In genomic region chr2:159797468-159798375, GRCh38 we compare ENCODE assay signal across 1 cellular context.
TF ChIP-seq lines count a peak whose summit lies in the region.

Gene CD302 (minus strand): TSS chr2:159798208. CDS start chr2:159798198, 10 bp downstream.

TF ChIP-seq in HepG2, 621 proteins besides CTCF, POLR2A, EP300 and RAD21 (continued from another document and continues in another):
- TF ChIP-seq, protein P1, sequence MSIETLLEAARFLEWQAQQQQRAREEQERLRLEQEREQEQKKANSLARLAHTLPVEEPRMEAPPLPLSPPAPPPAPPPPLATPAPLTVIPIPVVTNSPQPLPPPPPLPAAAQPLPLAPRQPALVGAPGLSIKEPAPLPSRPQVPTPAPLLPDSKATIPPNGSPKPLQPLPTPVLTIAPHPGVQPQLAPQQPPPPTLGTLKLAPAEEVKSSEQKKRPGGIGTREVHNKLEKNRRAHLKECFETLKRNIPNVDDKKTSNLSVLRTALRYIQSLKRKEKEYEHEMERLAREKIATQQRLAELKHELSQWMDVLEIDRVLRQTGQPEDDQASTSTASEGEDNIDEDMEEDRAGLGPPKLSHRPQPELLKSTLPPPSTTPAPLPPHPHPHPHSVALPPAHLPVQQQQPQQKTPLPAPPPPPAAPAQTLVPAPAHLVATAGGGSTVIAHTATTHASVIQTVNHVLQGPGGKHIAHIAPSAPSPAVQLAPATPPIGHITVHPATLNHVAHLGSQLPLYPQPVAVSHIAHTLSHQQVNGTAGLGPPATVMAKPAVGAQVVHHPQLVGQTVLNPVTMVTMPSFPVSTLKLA (IDR thresholded peaks at IDR 0.05): no peak
- no peak for TF ChIP-seq MATR3 (CRISPR knock-in tag; IDR thresholded peaks at IDR 0.05)
- TF ChIP-seq, protein P2, sequence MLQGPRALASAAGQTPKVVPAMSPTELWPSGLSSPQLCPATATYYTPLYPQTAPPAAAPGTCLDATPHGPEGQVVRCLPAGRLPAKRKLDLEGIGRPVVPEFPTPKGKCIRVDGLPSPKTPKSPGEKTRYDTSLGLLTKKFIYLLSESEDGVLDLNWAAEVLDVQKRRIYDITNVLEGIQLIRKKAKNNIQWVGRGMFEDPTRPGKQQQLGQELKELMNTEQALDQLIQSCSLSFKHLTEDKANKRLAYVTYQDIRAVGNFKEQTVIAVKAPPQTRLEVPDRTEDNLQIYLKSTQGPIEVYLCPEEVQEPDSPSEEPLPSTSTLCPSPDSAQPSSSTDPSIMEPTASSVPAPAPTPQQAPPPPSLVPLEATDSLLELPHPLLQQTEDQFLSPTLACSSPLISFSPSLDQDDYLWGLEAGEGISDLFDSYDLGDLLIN (CRISPR knock-in tag; IDR thresholded peaks at IDR 0.05; ENCODE audit: borderline replicate concordance): peak; percentile 89; the same call in 1 of the 2 replicates
- peak; percentile 65; the same call in 1 of the 2 replicates for TF ChIP-seq ZNF816 (CRISPR knock-in tag; IDR thresholded peaks at IDR 0.05; ENCODE audit: borderline replicate concordance)
- peak; percentile 87; the same call in 1 of the 2 replicates for TF ChIP-seq ZNF724P (CRISPR knock-in tag; IDR thresholded peaks at IDR 0.05; ENCODE audit: borderline replicate concordance)
- no peak; the same call in none of the 2 replicates for TF ChIP-seq REPIN1 (CRISPR knock-in tag; IDR thresholded peaks at IDR 0.05; ENCODE audit: borderline replicate concordance, low read depth)
- no peak for TF ChIP-seq MAFG (CRISPR knock-in tag; IDR thresholded peaks at IDR 0.05)
- peak in 1 of 2 experiments; percentile 59; a peak in 1 of 4 replicates for TF ChIP-seq REST (IDR thresholded peaks at IDR 0.05; ENCODE audit: borderline replicate concordance in 1 of 2, low read depth in 1 of 2, low read length in 2 of 2)
- TF ChIP-seq KDM2A (CRISPR knock-in tag; IDR thresholded peaks at IDR 0.05; ENCODE audit: borderline replicate concordance, low read depth): peak; percentile 95
- TF ChIP-seq YY1 (IDR thresholded peaks at IDR 0.05; ENCODE audit: insufficient read depth, insufficient replicate concordance, low read depth, low read length): no peak
- no peak; the same call in 1 of the 2 replicates for TF ChIP-seq MIXL1 (CRISPR knock-in tag; IDR thresholded peaks at IDR 0.05)
- TF ChIP-seq, protein P3, sequence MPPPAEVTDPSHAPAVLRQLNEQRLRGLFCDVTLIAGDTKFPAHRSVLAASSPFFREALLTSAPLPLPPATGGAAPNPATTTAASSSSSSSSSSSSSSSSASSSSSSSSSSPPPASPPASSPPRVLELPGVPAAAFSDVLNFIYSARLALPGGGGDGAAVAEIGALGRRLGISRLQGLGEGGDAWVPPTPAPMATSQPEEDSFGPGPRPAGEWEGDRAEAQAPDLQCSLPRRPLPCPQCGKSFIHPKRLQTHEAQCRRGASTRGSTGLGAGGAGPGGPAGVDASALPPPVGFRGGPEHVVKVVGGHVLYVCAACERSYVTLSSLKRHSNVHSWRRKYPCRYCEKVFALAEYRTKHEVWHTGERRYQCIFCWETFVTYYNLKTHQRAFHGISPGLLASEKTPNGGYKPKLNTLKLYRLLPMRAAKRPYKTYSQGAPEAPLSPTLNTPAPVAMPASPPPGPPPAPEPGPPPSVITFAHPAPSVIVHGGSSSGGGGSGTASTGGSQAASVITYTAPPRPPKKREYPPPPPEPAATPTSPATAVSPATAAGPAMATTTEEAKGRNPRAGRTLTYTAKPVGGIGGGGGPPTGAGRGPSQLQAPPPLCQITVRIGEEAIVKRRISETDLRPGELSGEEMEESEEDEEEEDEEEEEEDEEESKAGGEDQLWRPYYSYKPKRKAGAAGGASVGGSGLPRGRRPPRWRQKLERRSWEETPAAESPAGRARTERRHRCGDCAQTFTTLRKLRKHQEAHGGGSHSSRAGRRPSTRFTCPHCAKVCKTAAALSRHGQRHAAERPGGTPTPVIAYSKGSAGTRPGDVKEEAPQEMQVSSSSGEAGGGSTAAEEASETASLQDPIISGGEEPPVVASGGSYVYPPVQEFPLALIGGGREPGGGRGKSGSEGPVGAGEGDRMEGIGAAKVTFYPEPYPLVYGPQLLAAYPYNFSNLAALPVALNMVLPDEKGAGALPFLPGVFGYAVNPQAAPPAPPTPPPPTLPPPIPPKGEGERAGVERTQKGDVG (CRISPR knock-in tag; IDR thresholded peaks at IDR 0.05; ENCODE audit: borderline replicate concordance): peak; percentile 90
- TF ChIP-seq ZZZ3 (CRISPR knock-in tag; IDR thresholded peaks at IDR 0.05; ENCODE audit: borderline replicate concordance): no peak
- peak; percentile 96 for TF ChIP-seq ZNF883 (CRISPR knock-in tag; IDR thresholded peaks at IDR 0.05; ENCODE audit: not compliant biosample characterization)
- TF ChIP-seq ZNF672 (CRISPR knock-in tag; IDR thresholded peaks at IDR 0.05): peak; percentile 87; the same call in 1 of the 2 replicates
- peak; percentile 79 for TF ChIP-seq TFDP2 (CRISPR knock-in tag; IDR thresholded peaks at IDR 0.05)
- no peak for TF ChIP-seq NBN (conservative IDR thresholded peaks at IDR 0.05)
- peak; percentile 65 for TF ChIP-seq TAF15 (IDR thresholded peaks at IDR 0.05; ENCODE audit: low read depth, low read length, poor library complexity, severe bottlenecking)
- TF ChIP-seq, protein P4, sequence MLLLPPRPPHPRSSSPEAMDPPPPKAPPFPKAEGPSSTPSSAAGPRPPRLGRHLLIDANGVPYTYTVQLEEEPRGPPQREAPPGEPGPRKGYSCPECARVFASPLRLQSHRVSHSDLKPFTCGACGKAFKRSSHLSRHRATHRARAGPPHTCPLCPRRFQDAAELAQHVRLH (CRISPR knock-in tag; IDR thresholded peaks at IDR 0.05; ENCODE audit: borderline replicate concordance, low read depth): peak; percentile 52; the same call in 1 of the 2 replicates
- TF ChIP-seq CBX1 (IDR thresholded peaks at IDR 0.05; ENCODE audit: low read depth): no peak
- TF ChIP-seq HMG20B (CRISPR knock-in tag; conservative IDR thresholded peaks at IDR 0.05): peak; percentile 56; the same call in 1 of the 2 replicates
- peak; percentile 97 for TF ChIP-seq NFKB2 (CRISPR knock-in tag; IDR thresholded peaks at IDR 0.05; ENCODE audit: borderline replicate concordance)
- TF ChIP-seq NFRKB (IDR thresholded peaks at IDR 0.05): no peak
- TF ChIP-seq, protein P5, sequence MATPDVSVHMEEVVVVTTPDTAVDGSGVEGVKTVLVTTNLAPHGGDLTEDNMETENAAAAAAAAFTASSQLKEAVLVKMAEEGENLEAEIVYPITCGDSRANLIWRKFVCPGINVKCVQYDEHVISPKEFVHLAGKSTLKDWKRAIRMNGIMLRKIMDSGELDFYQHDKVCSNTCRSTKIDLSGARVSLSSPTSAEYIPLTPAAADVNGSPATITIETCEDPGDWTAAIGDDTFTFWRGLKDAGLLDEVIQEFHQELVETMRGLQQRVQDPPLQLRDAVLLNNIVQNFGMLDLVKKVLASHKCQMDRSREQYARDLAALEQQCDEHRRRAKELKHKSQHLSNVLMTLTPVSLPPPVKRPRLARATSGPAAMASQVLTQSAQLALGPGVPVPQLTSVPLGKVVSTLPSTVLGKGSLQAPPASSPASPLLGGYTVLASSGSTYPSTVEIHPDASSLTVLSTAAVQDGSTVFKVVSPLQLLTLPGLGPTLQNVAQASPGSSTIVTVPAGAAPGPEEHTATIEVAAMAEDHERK (CRISPR knock-in tag; IDR thresholded peaks at IDR 0.05; ENCODE audit: low read depth): peak; percentile 55; the same call in 1 of the 2 replicates
- peak; percentile 69; the same call in 1 of the 2 replicates for TF ChIP-seq ZNF235 (CRISPR knock-in tag; IDR thresholded peaks at IDR 0.05; ENCODE audit: borderline replicate concordance)
- peak; percentile 83; the same call in 1 of the 2 replicates for TF ChIP-seq ZIK1 (CRISPR knock-in tag; IDR thresholded peaks at IDR 0.05; ENCODE audit: borderline replicate concordance, low read depth)
- TF ChIP-seq MBD4 (IDR thresholded peaks at IDR 0.05; ENCODE audit: borderline replicate concordance, low read length): no peak
- no peak for TF ChIP-seq FUBP1 (CRISPR knock-in tag; IDR thresholded peaks at IDR 0.05; ENCODE audit: borderline replicate concordance)
- peak; percentile 86; the same call in 1 of the 2 replicates for TF ChIP-seq TSC22D2 (CRISPR knock-in tag; IDR thresholded peaks at IDR 0.05; ENCODE audit: borderline replicate concordance)
- TF ChIP-seq, protein P6, sequence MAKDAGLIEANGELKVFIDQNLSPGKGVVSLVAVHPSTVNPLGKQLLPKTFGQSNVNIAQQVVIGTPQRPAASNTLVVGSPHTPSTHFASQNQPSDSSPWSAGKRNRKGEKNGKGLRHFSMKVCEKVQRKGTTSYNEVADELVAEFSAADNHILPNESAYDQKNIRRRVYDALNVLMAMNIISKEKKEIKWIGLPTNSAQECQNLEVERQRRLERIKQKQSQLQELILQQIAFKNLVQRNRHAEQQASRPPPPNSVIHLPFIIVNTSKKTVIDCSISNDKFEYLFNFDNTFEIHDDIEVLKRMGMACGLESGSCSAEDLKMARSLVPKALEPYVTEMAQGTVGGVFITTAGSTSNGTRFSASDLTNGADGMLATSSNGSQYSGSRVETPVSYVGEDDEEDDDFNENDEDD (CRISPR knock-in tag; IDR thresholded peaks at IDR 0.05; ENCODE audit: borderline replicate concordance): peak; percentile 85
- peak; percentile 25 for TF ChIP-seq DPF2 (CRISPR knock-in tag; IDR thresholded peaks at IDR 0.05; ENCODE audit: borderline replicate concordance, low read depth)
- TF ChIP-seq ZNF124 (CRISPR knock-in tag; IDR thresholded peaks at IDR 0.05): peak; percentile 77; the same call in 1 of the 2 replicates
- TF ChIP-seq ZNF281 (CRISPR knock-in tag; IDR thresholded peaks at IDR 0.05; ENCODE audit: borderline replicate concordance): peak; percentile 80
- 0 out of 2 replicates have a peak, but pooled peaks have one; percentile 59 for TF ChIP-seq SMAD3 (CRISPR knock-in tag; IDR thresholded peaks at IDR 0.05)
- TF ChIP-seq MLLT10 (CRISPR knock-in tag; IDR thresholded peaks at IDR 0.05): no peak
- TF ChIP-seq RXRB (CRISPR knock-in tag; IDR thresholded peaks at IDR 0.05; ENCODE audit: borderline replicate concordance): no peak; the same call in 1 of the 2 replicates
- peak; percentile 75 for TF ChIP-seq PHF21A (CRISPR knock-in tag; IDR thresholded peaks at IDR 0.05)
